ENCODE assay signal across 27 cellular contexts in the genomic region with DNA sequence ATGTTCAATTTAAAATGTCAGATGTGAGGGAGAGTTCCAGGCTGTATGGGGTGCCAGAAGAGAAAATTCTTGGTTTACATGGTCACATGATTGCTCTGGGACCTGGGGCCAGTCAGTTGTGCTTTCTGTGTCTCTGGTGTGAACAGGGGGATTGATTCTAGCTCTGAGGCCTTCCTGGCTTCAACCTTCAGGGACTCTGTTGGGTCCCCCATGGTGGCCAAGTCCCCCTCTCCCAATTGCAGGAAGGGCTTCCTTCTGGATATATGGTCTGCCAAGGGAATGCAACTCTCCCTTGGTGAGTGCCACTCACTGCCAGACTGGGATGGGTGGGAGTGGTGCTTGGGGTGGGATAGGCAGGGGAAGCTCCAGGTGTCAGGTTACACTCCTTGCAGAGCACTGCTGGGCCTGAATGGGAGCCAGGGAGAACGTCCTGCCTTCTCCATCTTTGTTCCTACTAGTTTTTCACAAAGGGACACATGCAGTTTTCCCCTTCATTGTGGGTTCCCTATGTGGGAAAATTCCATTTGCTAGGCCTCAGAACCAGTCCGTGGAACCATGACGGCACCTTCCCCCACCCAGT.
A peak's percentile ranks its signal among the peaks of the same experiment; 100 is the strongest.
DNase-seq lines count a peak whose midpoint lies in the region; ATAC-seq and TF ChIP-seq lines count a peak whose summit lies in the region.
"Had no signal": no experiment of that assay in that cellular context is flagged by ENCODE, and none has a peak within 500 bp of the region (broad histone marks: within the 10 kb centered on the region; RNA-seq: fewer than 3 reads in every experiment).

No MANE protein-coding gene starts in this region.

- no peaks in the 10 kb centered on the region; the same call in 1 of the 2 replicates for H3K27me3 Mint-ChIP-seq in WTC11 (ENCODE audit: low read depth)
- peaks cover 0 to 5% (median 0%) of the 10 kb centered on the region in 5 donors for H3K27me3 Mint-ChIP-seq in naive thymus-derived CD4-positive, alpha-beta T cell
- H3K27me3 Mint-ChIP-seq: activated CD8-positive, alpha-beta T cell treated with anti-CD3 and anti-CD28 coated beads for 36 hours; activated naive CD8-positive, alpha-beta T cell had no signal

- no peak overlapping the region for H3K4me3 Mint-ChIP-seq in WTC11
- H3K4me3 Mint-ChIP-seq in naive thymus-derived CD4-positive, alpha-beta T cell, result no peak overlapping the region
- H3K4me3 Mint-ChIP-seq: activated CD8-positive, alpha-beta T cell treated with anti-CD3 and anti-CD28 coated beads for 36 hours; activated naive CD8-positive, alpha-beta T cell; B cell; natural killer cell had no signal

- no peaks in the 10 kb centered on the region for H3K36me3 Mint-ChIP-seq in WTC11
- no peaks in the 10 kb centered on the region for H3K36me3 Mint-ChIP-seq in naive thymus-derived CD4-positive, alpha-beta T cell
- H3K36me3 Mint-ChIP-seq: activated naive CD8-positive, alpha-beta T cell; natural killer cell had no signal

- POLR2A ChIA-PET in WTC11 (lab: Charles Lee), result interaction anchor here (0.6 to 0.7 kb wide), 2 partner anchors 40 kb away, joined by 3 to 4 read pairs; no protein-coding TSS in a partner anchor
- POLR2A ChIA-PET in naive thymus-derived CD4-positive, alpha-beta T cell (lab: Charles Lee), result no interaction called here

- H3K9me3 ChIP-seq in HUES48 (ENCODE audit: control insufficient read depth, insufficient read depth, low read length), result no peaks in the 10 kb centered on the region
- H3K9me3 ChIP-seq in naive thymus-derived CD4-positive, alpha-beta T cell (ENCODE audit: control insufficient read depth in 2 of 3, low read length in 3 of 3), result no peaks in the 10 kb centered on the region
- H3K9me3 ChIP-seq: Peyer's patch, tibial nerve had no signal

- H3K27ac ChIP-seq in HUES48 (ENCODE audit: low read depth, low read length), result peak overlapping the region; percentile 8
- H3K27ac ChIP-seq in naive thymus-derived CD4-positive, alpha-beta T cell (ENCODE audit: low read depth, low read length), result no peak overlapping the region
- H3K27ac ChIP-seq: GM23248, Peyer's patch, SK-N-MC, tibial nerve had no signal

- peaks cover 14% of the 10 kb centered on the region for H3K4me1 ChIP-seq in HUES48 (ENCODE audit: control insufficient read depth, insufficient read depth, low read length)
- H3K4me1 ChIP-seq in naive thymus-derived CD4-positive, alpha-beta T cell (ENCODE audit: control insufficient read depth in 2 of 2, insufficient read depth in 2 of 2, low read length in 2 of 2), result no peaks in the 10 kb centered on the region
- H3K4me1 ChIP-seq: Peyer's patch had no signal

- H3K9ac ChIP-seq in HUES48 (ENCODE audit: low read depth, low read length), result no peak overlapping the region
- H3K9ac ChIP-seq: GM23248 had no signal

- intact Hi-C loops in naive thymus-derived CD4-positive, alpha-beta T cell (cut with micrococcal nuclease), result loop anchor here in 1 of 2 donors (5.0 kb wide), 1 partner anchor 169 kb away; no protein-coding TSS in a partner anchor

- peak overlapping the region; percentile 60; the same call in 1 of the 2 replicates for H3K27ac Mint-ChIP-seq in WTC11
- H3K27ac Mint-ChIP-seq in naive thymus-derived CD4-positive, alpha-beta T cell, result no peak overlapping the region
- H3K27ac Mint-ChIP-seq: activated CD8-positive, alpha-beta T cell treated with anti-CD3 and anti-CD28 coated beads for 36 hours; activated naive CD8-positive, alpha-beta T cell; B cell; natural killer cell had no signal

- H3K9me3 Mint-ChIP-seq in WTC11, result peaks cover 7% of the 10 kb centered on the region; the same call in 1 of the 2 replicates
- H3K9me3 Mint-ChIP-seq in naive thymus-derived CD4-positive, alpha-beta T cell, result no peaks in the 10 kb centered on the region
- H3K9me3 Mint-ChIP-seq: activated CD8-positive, alpha-beta T cell treated with anti-CD3 and anti-CD28 coated beads for 36 hours; natural killer cell had no signal

- peaks cover 21% of the 10 kb centered on the region for H3K4me1 Mint-ChIP-seq in WTC11
- H3K4me1 Mint-ChIP-seq in naive thymus-derived CD4-positive, alpha-beta T cell, result no peaks in the 10 kb centered on the region
- H3K4me1 Mint-ChIP-seq: B cell, natural killer cell had no signal

- H3K4me3 ChIP-seq in HUES48 (ENCODE audit: low read depth, low read length), result no peak overlapping the region
- no peak overlapping the region for H3K4me3 ChIP-seq in naive thymus-derived CD4-positive, alpha-beta T cell (ENCODE audit: low read length)
- H3K4me3 ChIP-seq: GM23248, K562, Peyer's patch, SK-N-MC, tibial nerve had no signal

- H3K36me3 ChIP-seq in HUES48 (ENCODE audit: control insufficient read depth, insufficient read depth, low read length), result no peaks in the 10 kb centered on the region
- no peaks in the 10 kb centered on the region for H3K36me3 ChIP-seq in naive thymus-derived CD4-positive, alpha-beta T cell (ENCODE audit: control insufficient read depth in 2 of 3, insufficient read depth in 3 of 3, low read length in 3 of 3)
- H3K36me3 ChIP-seq: Peyer's patch, tibial nerve had no signal

- peak; percentile 38 for DNase-seq in NCI-H146 (lab: John Stamatoyannopoulos, UW)
- DNase-seq in NCI-H146 treated with DMSO at 0.1 percent for 48 hours (lab: John Stamatoyannopoulos, UW; ENCODE audit: unreplicated experiment), result no peak
- peak; percentile 41 for DNase-seq in WTC11 (ENCODE audit: low spot score)
- DNase-seq in left kidney (ENCODE audit: low read depth, low spot score), result peak; percentile 75
- no peak for DNase-seq in activated naive CD4-positive, alpha-beta T cell (lab: John Stamatoyannopoulos, UW)
- DNase-seq in naive thymus-derived CD4-positive, alpha-beta T cell, result no peak
- DNase-seq: 8988T; activated CD4-positive, CD25-positive, alpha-beta regulatory T cell; activated CD8-positive, alpha-beta T cell treated with anti-CD3 and anti-CD28 coated beads for 36 hours; activated T-cell treated with anti-CD3 and anti-CD28 coated beads, Interleukin-2, amount 50 U/mL, for 1 hour; COR-L47; GM23248; MV-4-11; natural killer cell; NCI-H2029 treated with DMSO at 0.1 percent for 48 hours; NCI-H526 treated with DMSO at 0.1 percent for 48 hours; posterior cingulate gyrus; stimulated activated CD4-positive, alpha-beta T cell treated with anti-CD3 and anti-CD28 coated beads, Interleukin-1b, Interleukin-23, amount 100 ng/mL, for 48 hours; stimulated activated naive CD4-positive, alpha-beta T cell treated with Interleukin-2 at 50 U/mL for 16 hours had no signal

- ATAC-seq in WTC11 (peak; percentile 93), GM21360 (IDR thresholded peaks at IDR 0.05; ENCODE audit: unreplicated experiment) (no peak)
- ATAC-seq in naive thymus-derived CD4-positive, alpha-beta T cell, result no peak
- ATAC-seq: activated CD8-positive, alpha-beta T cell treated with anti-CD3 and anti-CD28 coated beads for 36 hours; K562; natural killer cell had no signal

- CTCF ChIA-PET in WTC11 (lab: Charles Lee), result interaction anchor here (0.8 to 1.7 kb wide), 4 partner anchors 91 to 319 kb away, joined by 3 to 6 read pairs (median 4); no protein-coding TSS in a partner anchor
- CTCF ChIA-PET in naive thymus-derived CD4-positive, alpha-beta T cell (lab: Charles Lee), result no interaction called here

- no peak for TF ChIP-seq CTCF in WTC11 (IDR thresholded peaks at IDR 0.05)

- no peaks in the 10 kb centered on the region for H3K27me3 ChIP-seq in HUES48 (ENCODE audit: control insufficient read depth, insufficient read depth, low read length)
- H3K27me3 ChIP-seq in naive thymus-derived CD4-positive, alpha-beta T cell (ENCODE audit: control insufficient read depth in 2 of 2, insufficient read depth in 2 of 2, low read length in 2 of 2), result no peaks in the 10 kb centered on the region
- H3K27me3 ChIP-seq: Peyer's patch, tibial nerve had no signal

TF ChIP-seq in WTC11, 78 proteins besides CTCF, POLR2A, EP300 and RAD21:
- TF ChIP-seq TCF7 (CRISPR knock-in tag; IDR thresholded peaks at IDR 0.05; ENCODE audit: low read depth), result no peak
- peak; percentile 50; the same call in 1 of the 2 replicates for TF ChIP-seq USF2 (CRISPR knock-in tag; IDR thresholded peaks at IDR 0.05)
- TF ChIP-seq, protein P1, sequence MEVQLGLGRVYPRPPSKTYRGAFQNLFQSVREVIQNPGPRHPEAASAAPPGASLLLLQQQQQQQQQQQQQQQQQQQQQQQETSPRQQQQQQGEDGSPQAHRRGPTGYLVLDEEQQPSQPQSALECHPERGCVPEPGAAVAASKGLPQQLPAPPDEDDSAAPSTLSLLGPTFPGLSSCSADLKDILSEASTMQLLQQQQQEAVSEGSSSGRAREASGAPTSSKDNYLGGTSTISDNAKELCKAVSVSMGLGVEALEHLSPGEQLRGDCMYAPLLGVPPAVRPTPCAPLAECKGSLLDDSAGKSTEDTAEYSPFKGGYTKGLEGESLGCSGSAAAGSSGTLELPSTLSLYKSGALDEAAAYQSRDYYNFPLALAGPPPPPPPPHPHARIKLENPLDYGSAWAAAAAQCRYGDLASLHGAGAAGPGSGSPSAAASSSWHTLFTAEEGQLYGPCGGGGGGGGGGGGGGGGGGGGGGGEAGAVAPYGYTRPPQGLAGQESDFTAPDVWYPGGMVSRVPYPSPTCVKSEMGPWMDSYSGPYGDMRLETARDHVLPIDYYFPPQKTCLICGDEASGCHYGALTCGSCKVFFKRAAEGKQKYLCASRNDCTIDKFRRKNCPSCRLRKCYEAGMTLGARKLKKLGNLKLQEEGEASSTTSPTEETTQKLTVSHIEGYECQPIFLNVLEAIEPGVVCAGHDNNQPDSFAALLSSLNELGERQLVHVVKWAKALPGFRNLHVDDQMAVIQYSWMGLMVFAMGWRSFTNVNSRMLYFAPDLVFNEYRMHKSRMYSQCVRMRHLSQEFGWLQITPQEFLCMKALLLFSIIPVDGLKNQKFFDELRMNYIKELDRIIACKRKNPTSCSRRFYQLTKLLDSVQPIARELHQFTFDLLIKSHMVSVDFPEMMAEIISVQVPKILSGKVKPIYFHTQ (CRISPR knock-in tag; IDR thresholded peaks at IDR 0.05), result no peak

Comparison
In these comparisons a context has a peak if more than half of its experiments do, and no peak if none do; other contexts are left out.
1. DNase-seq: peak in NCI-H146 (single experiment), WTC11 (single experiment) and left kidney (single experiment); none in NCI-H146 treated with DMSO at 0.1 percent for 48 hours (single experiment), activated naive CD4-positive, alpha-beta T cell (0 of 4) and naive thymus-derived CD4-positive, alpha-beta T cell (0 of 9).